In genomic region chr14:32313977-32314376, GRCh38 we compare ENCODE assay signal across 17 cellular contexts.
"Had no signal": no experiment of that assay in that cellular context is flagged by ENCODE, and none has a peak within 500 bp of the region (broad histone marks: within the 10 kb centered on the region; RNA-seq: fewer than 3 reads in every experiment).

No MANE protein-coding gene starts in this region.

- H3K4me1 ChIP-seq: tibial nerve, vagina had no signal

- H3K9me3 ChIP-seq: tibial nerve, vagina had no signal

- H3K36me3 ChIP-seq: brain microvascular endothelial cell, tibial nerve, vagina, WERI-Rb-1 had no signal

- H3K27ac ChIP-seq: brain microvascular endothelial cell, tibial nerve, vagina, WERI-Rb-1 had no signal

- H3K4me3 ChIP-seq: lung, tibial nerve, vagina had no signal

- H3K27me3 ChIP-seq: brain microvascular endothelial cell, tibial nerve, vagina had no signal

- FAIRE-seq: frontal cortex had no signal

- DNase-seq: activated CD4-positive, alpha-beta T cell treated with anti-CD3 and anti-CD28 coated beads for 1 hour; activated effector memory CD4-positive, alpha-beta T cell treated with anti-CD3 and anti-CD28 coated beads, Interleukin-2, amount 50 U/mL, for 16 hours; activated naive CD4-positive, alpha-beta T cell treated with anti-CD3 and anti-CD28 coated beads, Interleukin-2, amount 50 U/mL, for 16 hours; activated T-cell treated with anti-CD3 and anti-CD28 coated beads, Interleukin-2, amount 50 U/mL, for 72 hours; aorta; brain microvascular endothelial cell; cortex of kidney; hypothalamus; islet precursor cell; midbrain; nephron progenitor cell; stimulated activated CD4-positive, alpha-beta T cell treated with anti-CD3 and anti-CD28 coated beads, Interleukin-2, amount 100 ng/mL, for 24 hours; WERI-Rb-1 had no signal
